9 cellular contexts compared by ENCODE assay signal in genomic region chr1:2549367-2550011, GRCh38. TPM values are rescaled to one million over a fixed set of nuclear protein-coding genes. Genes with fewer than 3 reads are reported as not detected.
A peak's percentile ranks its signal among the peaks of the same experiment; 100 is the strongest.
DNase-seq lines count a peak whose midpoint lies in the region; ATAC-seq and TF ChIP-seq lines count a peak whose summit lies in the region.
"Not testable (repeated sequence)": the region's sequence is repeated elsewhere in the genome, so short reads cannot be mapped to it uniquely, and the experiment has no call there.
"Had no signal": no experiment of that assay in that cellular context is flagged by ENCODE, and none has a peak within 500 bp of the region (broad histone marks: within the 10 kb centered on the region; RNA-seq: fewer than 3 reads in every experiment).

No MANE protein-coding gene starts in this region.

- ATAC-seq in central memory CD8-positive, alpha-beta T cell (replicated peaks; ENCODE audit: extremely low read depth, poor library complexity, severe bottlenecking); natural killer cell; stimulated activated naive B cell treated with anti-CD40 and anti-IgM and Interleukin-4, amounts not matched to agents 10 μg/mL and 1 μg/mL and 100 μg/mL, for 72 hours (replicated peaks); aorta (ENCODE audit: low FRiP score): not testable (repeated sequence)

- not testable (repeated sequence) for H3K27me3 Mint-ChIP-seq in activated T-helper 2 cell treated with anti-CD3 and anti-CD28 coated beads, Interferon-gamma antibody, Interleukin-2, Interleukin-4, amounts not matched to agents 10 μg/mL and 5 μg/mL and 100 μg/mL, durations not matched to agents 14 hours and 24 hours and 36 hours (ENCODE audit: low read depth); central memory CD8-positive, alpha-beta T cell; natural killer cell (ENCODE audit: low read depth in 2 of 2); stimulated activated naive B cell treated with anti-CD40 and anti-IgM and Interleukin-4, amounts not matched to agents 10 μg/mL and 1 μg/mL and 100 μg/mL, for 72 hours

- CTCF ChIA-PET in RWPE1 (lab: Yijun Ruan, JAX) = interaction anchor here (0.7 to 1.3 kb wide), 2 partner anchors 20 to 25 kb away, joined by 3 read pairs; no protein-coding TSS in a partner anchor

- H3K9me3 ChIP-seq in right atrium auricular region; aorta (ENCODE audit: control insufficient read depth, low read length): not testable (repeated sequence)

- H3K27me3 ChIP-seq in right atrium auricular region; aorta (ENCODE audit: control insufficient read depth in 1 of 2, insufficient read depth in 2 of 2, low read length in 1 of 2): not testable (repeated sequence)

- H3K36me3 ChIP-seq in right atrium auricular region; aorta (ENCODE audit: control insufficient read depth in 1 of 2, insufficient read depth in 2 of 2, low read length in 1 of 2): not testable (repeated sequence)

- POLR2A ChIA-PET in RWPE1 (lab: Yijun Ruan, JAX; ENCODE audit: low non-redundant PET) = not testable (repeated sequence)

- not testable (repeated sequence) for TF ChIP-seq CTCF in GM12875 (IDR thresholded peaks at IDR 0.05; ENCODE audit: borderline replicate concordance, insufficient read depth, low read depth, low read length); RWPE1 (conservative IDR thresholded peaks at IDR 0.05; ENCODE audit: low read depth); right atrium auricular region (IDR thresholded peaks at IDR 0.05); natural killer cell (IDR thresholded peaks at IDR 0.05)

- not testable (repeated sequence) for H3K9me3 Mint-ChIP-seq in activated T-helper 2 cell treated with anti-CD3 and anti-CD28 coated beads, Interferon-gamma antibody, Interleukin-2, Interleukin-4, amounts not matched to agents 10 μg/mL and 5 μg/mL and 100 μg/mL, durations not matched to agents 14 hours and 24 hours and 36 hours; central memory CD8-positive, alpha-beta T cell; natural killer cell; stimulated activated naive B cell treated with anti-CD40 and anti-IgM and Interleukin-4, amounts not matched to agents 10 μg/mL and 1 μg/mL and 100 μg/mL, for 72 hours

- 91 to 94% methylated on average over 23 to 26 of the region's 28 CpGs for WGBS in aorta, 2 donors

- H3K4me3 Mint-ChIP-seq in activated T-helper 2 cell treated with anti-CD3 and anti-CD28 coated beads, Interferon-gamma antibody, Interleukin-2, Interleukin-4, amounts not matched to agents 10 μg/mL and 5 μg/mL and 100 μg/mL, durations not matched to agents 14 hours and 24 hours and 36 hours (ENCODE audit: low read depth) = peak overlapping the region; percentile 37
- peak overlapping the region; percentile 90 for H3K4me3 Mint-ChIP-seq in central memory CD8-positive, alpha-beta T cell
- peak overlapping the region; percentile 47 for H3K4me3 Mint-ChIP-seq in natural killer cell
- peak overlapping the region; percentile 65 to 96 for H3K4me3 Mint-ChIP-seq in stimulated activated naive B cell treated with anti-CD40 and anti-IgM and Interleukin-4, amounts not matched to agents 10 μg/mL and 1 μg/mL and 100 μg/mL, for 72 hours

- H3K27ac Mint-ChIP-seq in activated T-helper 2 cell treated with anti-CD3 and anti-CD28 coated beads, Interferon-gamma antibody, Interleukin-2, Interleukin-4, amounts not matched to agents 10 μg/mL and 5 μg/mL and 100 μg/mL, durations not matched to agents 14 hours and 24 hours and 36 hours = peak overlapping the region; percentile 95
- H3K27ac Mint-ChIP-seq in central memory CD8-positive, alpha-beta T cell (ENCODE audit: low read depth) = peak overlapping the region; percentile 94
- peak overlapping the region; percentile 94 to 97 for H3K27ac Mint-ChIP-seq in natural killer cell
- H3K27ac Mint-ChIP-seq in stimulated activated naive B cell treated with anti-CD40 and anti-IgM and Interleukin-4, amounts not matched to agents 10 μg/mL and 1 μg/mL and 100 μg/mL, for 72 hours = peak overlapping the region; percentile 92

- peak overlapping the region; percentile 83 for H3K27ac ChIP-seq in RWPE1
- peak overlapping the region; percentile 92 to 94 for H3K27ac ChIP-seq in right atrium auricular region
- H3K27ac ChIP-seq in aorta (ENCODE audit: low read depth in 1 of 2, low read length in 2 of 2) = peak overlapping the region; percentile 30 to 95

- peaks cover 11% of the 10 kb centered on the region for H3K36me3 Mint-ChIP-seq in activated T-helper 2 cell treated with anti-CD3 and anti-CD28 coated beads, Interferon-gamma antibody, Interleukin-2, Interleukin-4, amounts not matched to agents 10 μg/mL and 5 μg/mL and 100 μg/mL, durations not matched to agents 14 hours and 24 hours and 36 hours (ENCODE audit: low read depth)
- peaks cover 26% of the 10 kb centered on the region for H3K36me3 Mint-ChIP-seq in central memory CD8-positive, alpha-beta T cell (ENCODE audit: insufficient read depth)
- not testable (repeated sequence) for H3K36me3 Mint-ChIP-seq in natural killer cell
- peaks cover 15 to 27% of the 10 kb centered on the region in 2 donors for H3K36me3 Mint-ChIP-seq in stimulated activated naive B cell treated with anti-CD40 and anti-IgM and Interleukin-4, amounts not matched to agents 10 μg/mL and 1 μg/mL and 100 μg/mL, for 72 hours

- intact Hi-C loops in activated T-helper 2 cell treated with anti-CD3 and anti-CD28 coated beads, Interferon-gamma antibody, Interleukin-2, Interleukin-4, amounts not matched to agents 10 μg/mL and 5 μg/mL and 100 μg/mL, durations not matched to agents 14 hours and 24 hours and 36 hours (cut with micrococcal nuclease) = loop anchor here (10.0 kb wide), 2 partner anchors 95 to 1145 kb away; partner anchors contain the start of gene MRPL20
- intact Hi-C loops in natural killer cell (cut with micrococcal nuclease) (loop anchor here (10.0 kb wide), 2 partner anchors 95 to 355 kb away; partner anchors contain the start of gene FAAP20), aorta (cut with DNase I) (loop anchor here (2.0 to 10.0 kb wide), 3 partner anchors 95 to 355 kb away; partner anchors contain the start of gene FAAP20 (in 1 of the 2))

- peak overlapping the region; percentile 23 for H3K4me3 ChIP-seq in GM12875 (ENCODE audit: low read depth, low read length)
- peak overlapping the region in 1 of 2 donors; percentile 63 for H3K4me3 ChIP-seq in right atrium auricular region
- not testable (repeated sequence) for H3K4me3 ChIP-seq in aorta (ENCODE audit: low read length in 2 of 2)

- not testable (repeated sequence) for DNase-seq in RWPE1 (ENCODE audit: low spot score); activated T-helper 2 cell treated with anti-CD3 and anti-CD28 coated beads, Interferon-gamma antibody, Interleukin-2, Interleukin-4, amounts not matched to agents 10 μg/mL and 5 μg/mL and 100 μg/mL, durations not matched to agents 14 hours and 24 hours and 36 hours (ENCODE audit: low spot score); central memory CD8-positive, alpha-beta T cell (ENCODE audit: low spot score in 2 of 2); right atrium auricular region (ENCODE audit: low spot score); natural killer cell; stimulated activated naive B cell treated with anti-CD40 and anti-IgM and Interleukin-4, amounts not matched to agents 10 μg/mL and 1 μg/mL and 100 μg/mL, for 72 hours; aorta

- peaks cover 22% of the 10 kb centered on the region for H3K4me1 Mint-ChIP-seq in activated T-helper 2 cell treated with anti-CD3 and anti-CD28 coated beads, Interferon-gamma antibody, Interleukin-2, Interleukin-4, amounts not matched to agents 10 μg/mL and 5 μg/mL and 100 μg/mL, durations not matched to agents 14 hours and 24 hours and 36 hours (ENCODE audit: low read depth)
- peaks cover 13% of the 10 kb centered on the region for H3K4me1 Mint-ChIP-seq in central memory CD8-positive, alpha-beta T cell
- H3K4me1 Mint-ChIP-seq in natural killer cell = peaks cover 0 to 32% of the 10 kb centered on the region in 2 donors
- peaks cover 30 to 77% of the 10 kb centered on the region in 2 donors for H3K4me1 Mint-ChIP-seq in stimulated activated naive B cell treated with anti-CD40 and anti-IgM and Interleukin-4, amounts not matched to agents 10 μg/mL and 1 μg/mL and 100 μg/mL, for 72 hours

- peaks cover 0 to 52% of the 10 kb centered on the region in 2 donors for H3K4me1 ChIP-seq in right atrium auricular region
- not testable (repeated sequence) for H3K4me1 ChIP-seq in aorta (ENCODE audit: control insufficient read depth in 1 of 2, insufficient read depth in 2 of 2, low read length in 2 of 2)

RNA-seq across cellular contexts. Expression of gene TNFRSF14, which starts 6.7 kb away (rescaled TPM):
- 191 and 199 TPM in 2 replicates for total RNA-seq in activated T-helper 2 cell treated with anti-CD3 and anti-CD28 coated beads, Interferon-gamma antibody, Interleukin-2, Interleukin-4, amounts not matched to agents 10 μg/mL and 5 μg/mL and 100 μg/mL, durations not matched to agents 14 hours and 24 hours and 36 hours
- 10 to 100 TPM in 1 of 2 donors, 1 to 10 TPM in 1; 9.2 to 14.5 TPM for total RNA-seq in right atrium auricular region
- 100 to 1,000 TPM; 228 to 266 (median 262) TPM for total RNA-seq in natural killer cell
- 10 to 100 TPM; 33.9 to 89.1 TPM for total RNA-seq in aorta
- polyA plus RNA-seq in aorta = 100 to 1,000 TPM in 1 of 2 donors, 10 to 100 TPM in 1; 55.7 to 137 TPM

RNA-seq across cellular contexts. Expression of gene HES5, which starts 19.4 kb away (rescaled TPM):
- not detected in 2 replicates for total RNA-seq in activated T-helper 2 cell treated with anti-CD3 and anti-CD28 coated beads, Interferon-gamma antibody, Interleukin-2, Interleukin-4, amounts not matched to agents 10 μg/mL and 5 μg/mL and 100 μg/mL, durations not matched to agents 14 hours and 24 hours and 36 hours
- total RNA-seq in right atrium auricular region (not detected), natural killer cell (not detected), aorta (1 to 10 TPM in 1 of 2 donors, under 1 TPM in 1; 0.36 to 2.1 TPM)
- not detected for polyA plus RNA-seq in aorta
- total RNA-seq: Daoy had no signal

RNA-seq across cellular contexts. Expression of gene PANK4, which starts 23.1 kb away (rescaled TPM):
- total RNA-seq in activated T-helper 2 cell treated with anti-CD3 and anti-CD28 coated beads, Interferon-gamma antibody, Interleukin-2, Interleukin-4, amounts not matched to agents 10 μg/mL and 5 μg/mL and 100 μg/mL, durations not matched to agents 14 hours and 24 hours and 36 hours = 49.1 and 52.2 TPM in 2 replicates
- total RNA-seq in right atrium auricular region (10 to 100 TPM; 27.0 to 41.5 TPM), natural killer cell (10 to 100 TPM; 48.2 to 75.7 (median 61.8) TPM), aorta (10 to 100 TPM; 19.6 to 28.2 TPM)
- 10 to 100 TPM in 1 of 2 donors, 1 to 10 TPM in 1; 5.5 to 22.2 TPM for polyA plus RNA-seq in aorta

RNA-seq across cellular contexts. Expression of gene PRXL2B, which starts 37.1 kb away (rescaled TPM):
- 26.5 and 28.4 TPM in 2 replicates for total RNA-seq in activated T-helper 2 cell treated with anti-CD3 and anti-CD28 coated beads, Interferon-gamma antibody, Interleukin-2, Interleukin-4, amounts not matched to agents 10 μg/mL and 5 μg/mL and 100 μg/mL, durations not matched to agents 14 hours and 24 hours and 36 hours
- total RNA-seq in right atrium auricular region (1 to 10 TPM; 6.4 to 6.8 TPM), natural killer cell (10 to 100 TPM; 11.3 to 15.1 (median 11.6) TPM), aorta (10 to 100 TPM in 1 of 2 donors, 1 to 10 TPM in 1; 7.1 to 15.1 TPM)
- polyA plus RNA-seq in aorta = 1 to 10 TPM; 6.4 to 7.8 TPM

Comparison
In these comparisons a context has a peak if more than half of its experiments do, and no peak if none do; other contexts are left out.
1. H3K4me3 Mint-ChIP-seq: peak in every context shown above with its lines; median percentile 90 in central memory CD8-positive, alpha-beta T cell; 80 in stimulated activated naive B cell treated with anti-CD40 and anti-IgM and Interleukin-4, amounts not matched to agents 10 μg/mL and 1 μg/mL and 100 μg/mL, for 72 hours; 47 in natural killer cell; 37 in activated T-helper 2 cell treated with anti-CD3 and anti-CD28 coated beads, Interferon-gamma antibody, Interleukin-2, Interleukin-4, amounts not matched to agents 10 μg/mL and 5 μg/mL and 100 μg/mL, durations not matched to agents 14 hours and 24 hours and 36 hours.